ENCODE assay signal across 7 cellular contexts in genomic region chr21:39379986-39380891, GRCh38. TPM values are rescaled to one million over a fixed set of nuclear protein-coding genes. Genes with fewer than 3 reads are reported as not detected.
DNase-seq lines count a peak whose midpoint lies in the region; ATAC-seq, FAIRE-seq and TF ChIP-seq lines count a peak whose summit lies in the region.

No MANE protein-coding gene starts in this region.

- DNase-seq in GM18507 (ENCODE audit: extremely low spot score, insufficient read length, low read depth), result peak; percentile 83
- peak; percentile 69 to 86 for DNase-seq in NCI-H1930 (lab: John Stamatoyannopoulos, UW)
- DNase-seq in T-helper 22 cell (ENCODE audit: low read depth), result peak; percentile 85
- peak; percentile 89 for DNase-seq in astrocyte of the cerebellum (ENCODE audit: low read depth)
- peak; percentile 89 to 91 for DNase-seq in hippocampal formation (lab: John Stamatoyannopoulos, UW)
- peak; percentile 88 for DNase-seq in renal cortical epithelial cell (ENCODE audit: low read depth)

- in situ Hi-C loops in astrocyte of the cerebellum (cut with HindIII; ENCODE audit: low sequenced_read_pairs), result no loop called here

- H3K4me3 ChIP-seq in astrocyte of the cerebellum (ENCODE audit: low read depth, low read length), result peak overlapping the region; percentile 90

- ATAC-seq in HG02973 (IDR thresholded peaks at IDR 0.05; ENCODE audit: unreplicated experiment), result peak; percentile 92

- no peak for TF ChIP-seq CTCF in astrocyte of the cerebellum (IDR thresholded peaks at IDR 0.05; ENCODE audit: low read depth, low read length, missing control alignments)

- peak; percentile 90 for FAIRE-seq in GM18507 (lab: Jason Lieb, UNC)

RNA-seq across cellular contexts. Expression of gene HMGN1, which starts 31.4 kb away (rescaled TPM):
- 258 and 396 TPM in 2 replicates for total RNA-seq in renal cortical epithelial cell

Comparison
In these comparisons a context has a peak if more than half of its experiments do, and no peak if none do; other contexts are left out.
1. Peak in every context shown above with its lines: DNase-seq, ATAC-seq and H3K4me3 ChIP-seq.